22 cellular contexts compared by ENCODE assay signal in genomic region chr7:122103064-122103463, GRCh38. TPM values are rescaled to one million over a fixed set of nuclear protein-coding genes. Genes with fewer than 3 reads are reported as not detected.
DNase-seq lines count a peak whose midpoint lies in the region; ATAC-seq, FAIRE-seq and TF ChIP-seq lines count a peak whose summit lies in the region.
"Had no signal": no experiment of that assay in that cellular context is flagged by ENCODE, and none has a peak within 500 bp of the region (broad histone marks: within the 10 kb centered on the region; RNA-seq: fewer than 3 reads in every experiment).

No MANE protein-coding gene starts in this region.

- H3K27ac ChIP-seq in HepG2 (ENCODE audit: extremely low read length, insufficient read depth, low read length), result no peak overlapping the region
- no peak overlapping the region for H3K27ac ChIP-seq in right lobe of liver
- no peak overlapping the region for H3K27ac ChIP-seq in HEK293 (ENCODE audit: extremely low read depth, low read depth, low read length)
- no peak overlapping the region for H3K27ac ChIP-seq in GM12878 (ENCODE audit: control insufficient read depth, insufficient read depth)
- H3K27ac ChIP-seq: 22Rv1, BLaER1 had no signal

- TF ChIP-seq EP300 in HepG2 (IDR thresholded peaks at IDR 0.05; ENCODE audit: low read depth in 2 of 2, low read length in 2 of 2) (no peak), HepG2 (CRISPR knock-in tag; IDR thresholded peaks at IDR 0.05; ENCODE audit: borderline replicate concordance) (no peak), GM12878 (IDR thresholded peaks at IDR 0.05; ENCODE audit: borderline replicate concordance in 1 of 2, control insufficient read depth in 1 of 2, low read depth in 2 of 2, low read length in 2 of 2) (no peak)

- in situ Hi-C loops in HepG2 (cut with HindIII; ENCODE audit: extremely low pct_ligation_motif_present, low pct_unique_long_range_greater_than_20kb), result no loop called here
- in situ Hi-C loops in GM12878 (cut with MboI), result no loop called here

- H3K4me2 ChIP-seq in HepG2 (ENCODE audit: low read depth, low read length), result no peak overlapping the region
- H3K4me2 ChIP-seq in GM12878 (ENCODE audit: control insufficient read depth, insufficient read depth), result no peak overlapping the region
- H3K4me2 ChIP-seq: BLaER1 had no signal

- no peak for DNase-seq in HepG2 (ENCODE audit: low spot score)
- no peak for DNase-seq in right lobe of liver
- no peak for DNase-seq in GM12878 (ENCODE audit: low read depth, low spot score)
- no peak for DNase-seq in A172 (ENCODE audit: low spot score)
- DNase-seq in DMS79 (lab: John Stamatoyannopoulos, UW), result no peak
- DNase-seq: ACHN; BE2C; C1 segment of cervical spinal cord; CD4-positive, alpha-beta memory T cell; CD4-positive, CD25-positive, alpha-beta regulatory T cell; CD8-positive, alpha-beta memory T cell; COR-L47; DMS 273 treated with DMSO at 0.1 percent for 48 hours; DMS153; DMS53; DMS79 treated with DMSO at 0.1 percent for 48 hours; GF-D8 had no signal

- no peak for TF ChIP-seq CTCF in HepG2 (CRISPR knock-in tag; IDR thresholded peaks at IDR 0.05)
- no peak for TF ChIP-seq CTCF in right lobe of liver (IDR thresholded peaks at IDR 0.05)
- no peak for TF ChIP-seq CTCF in HEK293 (tag by site-specific recombination; IDR thresholded peaks at IDR 0.05)
- TF ChIP-seq CTCF in GM12878 (IDR thresholded peaks at IDR 0.05 in 2 of 3, conservative IDR thresholded peaks at IDR 0.05 in 1 of 3; ENCODE audit: control insufficient read depth in 2 of 3, extremely low read depth in 1 of 3, insufficient read depth in 1 of 3, low read depth in 3 of 3, low read length in 3 of 3), result no peak

- POLR2A ChIA-PET in HepG2 (lab: Yijun Ruan, JAX) (no interaction called here), HEK293 (lab: Yijun Ruan, JAX) (no interaction called here), GM12878 (lab: Charles Lee) (no interaction called here)

- H3K4me1 ChIP-seq in HepG2 (ENCODE audit: insufficient read depth, low read length) (no peaks in the 10 kb centered on the region), right lobe of liver (no peaks in the 10 kb centered on the region), HEK293 (ENCODE audit: control insufficient read depth, insufficient read depth, low read length) (no peaks in the 10 kb centered on the region), GM12878 (ENCODE audit: control insufficient read depth, insufficient read depth, low read length) (no peaks in the 10 kb centered on the region)
- H3K4me1 ChIP-seq: BE2C, BLaER1 had no signal

- H3K36me3 ChIP-seq in HepG2 (replicated peaks in 1 of 2; ENCODE audit: control insufficient read depth in 1 of 2, insufficient read depth in 2 of 2, low read length in 2 of 2) (peaks cover 0 to 3% of the 10 kb centered on the region in 2 experiments; a peak in 1 of 5 replicates), right lobe of liver (peaks cover 0 to 14% (median 3%) of the 10 kb centered on the region in 4 donors), HEK293 (ENCODE audit: control insufficient read depth in 2 of 2, insufficient read depth in 1 of 2, low read length in 2 of 2) (peaks cover 9 to 10% of the 10 kb centered on the region in 2 experiments; a peak in 2 of 3 replicates), GM12878 (ENCODE audit: control insufficient read depth in 2 of 2, insufficient read depth in 2 of 2, low read length in 1 of 2) (no peaks in the 10 kb centered on the region)
- H3K36me3 ChIP-seq: BE2C had no signal

- BruUV-seq in HepG2 (replicated peaks; lab: Mats Ljungman, UMichigan) (no TSS peak), GM12878 (replicated peaks; lab: Mats Ljungman, UMichigan) (no TSS peak)

- SMC1A ChIA-PET in GM12878 (lab: Charles Lee; ENCODE audit: uncharacterized antibody, unreplicated experiment), result no interaction called here

- CTCF ChIA-PET in HepG2 (lab: Yijun Ruan, JAX; ENCODE audit: low intra/inter-chr PET ratio, low total read pairs) (no interaction called here), HEK293 (lab: Yijun Ruan, JAX) (interaction anchor here (2.2 kb wide), 1 partner anchor 10 kb away, joined by 20 read pairs; no protein-coding TSS in a partner anchor), GM12878 (lab: Yijun Ruan, JAX) (interaction anchor here (6.9 kb wide), 1 partner anchor 9 kb away, joined by 38 read pairs; no protein-coding TSS in a partner anchor)

- H3K9me3 ChIP-seq in HepG2 (ENCODE audit: low read length) (peaks cover 6% of the 10 kb centered on the region), right lobe of liver (peaks cover 0 to 9% (median 0%) of the 10 kb centered on the region in 4 donors), HEK293 (ENCODE audit: control insufficient read depth, insufficient read depth, low read depth, low read length) (no peaks in the 10 kb centered on the region), GM12878 (replicated peaks; ENCODE audit: control insufficient read depth, insufficient read depth, low read length) (no peaks in the 10 kb centered on the region; the same call in 2 of the 3 replicates)
- H3K9me3 ChIP-seq: BE2C had no signal

- H3K79me2 ChIP-seq in HepG2 (ENCODE audit: insufficient read depth, low read length) (no peaks in the 10 kb centered on the region), GM12878 (ENCODE audit: control insufficient read depth, insufficient read depth, low read length) (no peaks in the 10 kb centered on the region)

- H4K20me1 ChIP-seq in HepG2 (ENCODE audit: insufficient read depth, low read length) (no peaks in the 10 kb centered on the region), GM12878 (ENCODE audit: control insufficient read depth, insufficient read depth) (no peaks in the 10 kb centered on the region)
- H4K20me1 ChIP-seq: BLaER1 had no signal

- intact Hi-C loops in HepG2 (cut with micrococcal nuclease; ENCODE audit: unreplicated experiment) (no loop called here), right lobe of liver (cut with DNase I) (no loop called here), GM12878 (cut with micrococcal nuclease; ENCODE audit: unreplicated experiment) (no loop called here)

- RAD21 ChIA-PET in GM12878 (lab: Charles Lee; ENCODE audit: unreplicated experiment), result no interaction called here

- H3K4me3 ChIP-seq in HepG2 (replicated peaks in 1 of 3; ENCODE audit: insufficient read depth in 1 of 3, low read depth in 2 of 3, low read length in 3 of 3) (no peak overlapping the region), right lobe of liver (no peak overlapping the region), HEK293 (ENCODE audit: low read depth, low read length) (no peak overlapping the region), GM12878 (no peak overlapping the region)
- H3K4me3 ChIP-seq: BLaER1 had no signal

- H3K27me3 ChIP-seq in HepG2 (ENCODE audit: control insufficient read depth in 1 of 2, insufficient read depth in 2 of 2, low read length in 2 of 2), result no peaks in the 10 kb centered on the region
- no peaks in the 10 kb centered on the region for H3K27me3 ChIP-seq in right lobe of liver
- no peaks in the 10 kb centered on the region for H3K27me3 ChIP-seq in GM12878 (replicated peaks in 1 of 2; ENCODE audit: control insufficient read depth in 2 of 2, insufficient read depth in 2 of 2, low read length in 1 of 2)
- H3K27me3 ChIP-seq: BE2C, BLaER1 had no signal

- TF ChIP-seq RAD21 in HepG2 (CRISPR knock-in tag; IDR thresholded peaks at IDR 0.05), result no peak
- no peak for TF ChIP-seq RAD21 in GM12878 (IDR thresholded peaks at IDR 0.05; ENCODE audit: insufficient read depth, low read depth, low read length)

- FAIRE-seq in HepG2 (lab: Jason Lieb, UNC), result no peak
- FAIRE-seq in GM12878 (lab: Jason Lieb, UNC), result no peak
- FAIRE-seq: GM12892, GM18507 had no signal

- ATAC-seq in HepG2, result no peak
- ATAC-seq in right lobe of liver, result no peak
- no peak for ATAC-seq in GM12878

- TF ChIP-seq POLR2A in HepG2 (IDR thresholded peaks at IDR 0.05; ENCODE audit: insufficient read depth in 1 of 2, low read depth in 2 of 2, low read length in 2 of 2) (no peak), right lobe of liver (IDR thresholded peaks at IDR 0.05) (no peak), GM12878 (IDR thresholded peaks at IDR 0.05; ENCODE audit: low read depth, low read length) (no peak)

- H3K9ac ChIP-seq in HepG2 (ENCODE audit: insufficient read depth, low read depth, low read length) (no peak overlapping the region), GM12878 (ENCODE audit: control insufficient read depth, insufficient read depth, low read length) (no peak overlapping the region)
- H3K9ac ChIP-seq: BLaER1 had no signal

- H2AFZ ChIP-seq in HepG2 (ENCODE audit: low read length), result no peak overlapping the region
- H2AFZ ChIP-seq in GM12878 (ENCODE audit: control insufficient read depth, low read depth, low read length), result no peak overlapping the region

RNA-seq across cellular contexts. Expression of gene AASS, which starts 41.0 kb away (rescaled TPM):
- 12.0 and 43.9 TPM in 2 replicates for total RNA-seq in HepG2 (2016; rRNA removed; fragmentation: Illumina TruSeq; extraction: Trizol)
- 27.7 and 30.4 TPM in 2 replicates for total RNA-seq in HepG2 (2016; cell fraction: cytosol; rRNA removed; fragmentation: Illumina TruSeq; extraction: Trizol; ENCODE audit: low read depth)
- total RNA-seq in HepG2 (2016; cell fraction: insoluble cytoplasmic fraction; rRNA removed; fragmentation: Illumina TruSeq; extraction: Trizol), result 11.2 and 43.2 TPM in 2 replicates
- 17.8 and 20.6 TPM in 2 replicates for total RNA-seq in HepG2 (2016; cell fraction: membrane; rRNA removed; fragmentation: Illumina TruSeq; extraction: Trizol)
- total RNA-seq in HepG2 (2016; cell fraction: nucleus; rRNA removed; fragmentation: Illumina TruSeq; extraction: Trizol), result 48.1 and 53.7 TPM in 2 replicates
- 9.5 and 11.6 TPM in 2 replicates for polyA plus RNA-seq in HepG2 (2011; rRNA removed)
- polyA plus RNA-seq in HepG2 (2011; cell fraction: cytosol; rRNA removed), result 3.1 and 3.6 TPM in 2 replicates
- polyA plus RNA-seq in HepG2 (2011; cell fraction: nucleus; rRNA removed), result 30.1 and 33.2 TPM in 2 replicates
- polyA plus RNA-seq in HepG2 (2012), result 8.8 and 11.8 TPM in 2 replicates
- polyA plus RNA-seq in HepG2 (2016; cell fraction: cytosol; fragmentation: Illumina TruSeq; extraction: Trizol; ENCODE audit: low read depth), result 0.38 and 0.49 TPM in 2 replicates
- polyA plus RNA-seq in HepG2 (2016; cell fraction: insoluble cytoplasmic fraction; fragmentation: Illumina TruSeq; extraction: Trizol; ENCODE audit: low read depth), result 4.7 and 5.3 TPM in 2 replicates
- polyA plus RNA-seq in HepG2 (2016; cell fraction: membrane; fragmentation: Illumina TruSeq; extraction: Trizol; ENCODE audit: low read depth), result 0.69 and 1.1 TPM in 2 replicates
- polyA plus RNA-seq in HepG2 (2016; cell fraction: nucleus; fragmentation: Illumina TruSeq; extraction: Trizol; ENCODE audit: insufficient read depth, low read depth), result 48.2 and 49.9 TPM in 2 replicates
- polyA minus RNA-seq in HepG2 (2011; rRNA and poly(A)+ RNA removed; ENCODE audit: low replicate concordance), result 0.87 and 20.5 TPM in 2 replicates
- polyA minus RNA-seq in HepG2 (2011; cell fraction: cytosol; rRNA and poly(A)+ RNA removed), result 14.5 and 15.7 TPM in 2 replicates
- polyA minus RNA-seq in HepG2 (2011; cell fraction: nucleus; rRNA and poly(A)+ RNA removed), result 56.7 and 61.8 TPM in 2 replicates
- 10 to 100 TPM; 23.6 to 83.0 (median 39.0) TPM for total RNA-seq in right lobe of liver
- total RNA-seq in GM12878 (2013; cell fraction: nucleolus; rRNA removed), result 10.8 and 10.9 TPM in 2 replicates
- 0.40 and 0.49 TPM in 2 replicates for total RNA-seq in GM12878 (2014; rRNA removed)
- total RNA-seq in GM12878 (2014; rRNA removed; fragmentation: Illumina TruSeq; extraction: Trizol), result 0.27 and 0.37 TPM in 2 replicates
- total RNA-seq in GM12878 (2021), result 0.35 and 0.54 TPM in 2 replicates
- polyA plus RNA-seq in GM12878 (2011; ENCODE audit: low read depth), result 1.2 TPM
- polyA plus RNA-seq in GM12878 (2011; rRNA removed), result 8.0 and 10.4 TPM in 2 replicates
- polyA plus RNA-seq in GM12878 (2011; cell fraction: cytosol; rRNA removed), result 2.9 and 3.1 TPM in 2 replicates
- 27.7 and 34.8 TPM in 2 replicates for polyA plus RNA-seq in GM12878 (2011; cell fraction: nucleus; rRNA removed)
- 0.97 and 1.7 TPM in 2 replicates for polyA plus RNA-seq in GM12878 (2012)
- polyA plus RNA-seq in GM12878 (2014; fragmentation: Illumina TruSeq; extraction: Trizol), result 0.29 and 0.50 TPM in 2 replicates
- under 1 TPM; 0.09 to 0.11 TPM for polyA plus RNA-seq in GM12878 (2014; fragmentation: Nextera tagmentation; extraction: Ambion mirVana)
- polyA plus RNA-seq in GM12878 (2014; rRNA removed), result 0.27 and 0.44 TPM in 2 replicates
- polyA plus RNA-seq in GM12878 (2016; fragmentation: Nextera tagmentation; extraction: Ambion mirVana), result under 1 TPM; 0.37 to 0.62 TPM
- polyA minus RNA-seq in GM12878 (2011; rRNA and poly(A)+ RNA removed), result 10.9 and 11.4 TPM in 2 replicates
- polyA minus RNA-seq in GM12878 (2011; cell fraction: cytosol; rRNA and poly(A)+ RNA removed), result 2.6 and 3.1 TPM in 2 replicates
- polyA minus RNA-seq in GM12878 (2011; cell fraction: nucleus; rRNA and poly(A)+ RNA removed), result 15.0 and 17.3 TPM in 2 replicates
- total RNA-seq in A172 (2014; rRNA removed; shearing (Covaris generic)), result 18.9 and 22.0 TPM in 2 replicates

Comparison
In these comparisons a context has a peak if more than half of its experiments do, and no peak if none do; other contexts are left out.
1. Of the 63 proteins assayed by ChIP-seq in both HepG2 and HEK293: peak only in HepG2: none; only in HEK293: SETDB1 and ZNF549; in both: none; in neither: 61.